10 cellular contexts compared by ENCODE assay signal in the genomic region with DNA sequence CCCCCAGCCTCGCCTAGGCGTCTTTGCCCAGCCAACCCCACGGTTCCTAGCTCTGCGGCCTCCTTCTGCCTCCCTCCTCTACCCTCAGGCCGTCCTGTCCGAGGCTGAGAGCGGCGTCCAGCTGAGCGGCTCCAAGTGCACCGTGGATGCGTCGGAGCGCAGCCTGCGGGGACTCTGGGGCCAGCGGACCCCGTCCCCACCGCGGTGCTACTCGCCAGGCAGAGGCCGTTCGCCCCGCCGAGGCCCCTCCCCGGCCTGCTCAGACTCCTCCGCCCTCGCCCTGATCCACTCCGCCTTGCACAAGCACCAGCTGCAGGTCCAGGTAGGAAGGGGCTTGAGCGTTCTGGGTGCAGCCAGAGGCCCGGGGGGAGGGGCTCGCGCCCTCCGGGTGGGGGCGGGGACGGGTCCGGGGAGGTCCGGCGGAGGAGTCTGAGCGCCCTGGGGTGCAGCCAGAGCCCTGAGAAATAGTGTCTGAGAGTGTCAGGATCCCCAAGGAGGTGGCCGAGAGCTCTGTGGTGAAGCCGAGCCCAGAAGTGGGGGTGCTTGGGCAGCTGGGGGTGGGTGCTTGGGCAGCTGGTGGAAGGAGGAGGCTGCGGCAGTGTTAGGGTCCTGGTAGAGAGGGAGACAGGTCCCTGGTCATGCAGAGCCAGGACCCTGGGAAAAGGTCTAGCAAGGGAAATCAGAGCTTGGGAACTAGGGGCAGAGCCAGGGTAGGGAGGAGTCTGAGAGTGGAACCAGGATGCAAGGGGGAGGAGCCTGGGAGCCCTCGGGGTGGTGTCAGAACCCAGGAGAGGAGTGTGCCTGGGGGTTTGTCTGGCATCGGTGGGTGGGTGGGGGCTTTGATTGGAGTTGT. TPM values are rescaled to one million over a fixed set of nuclear protein-coding genes. Genes with fewer than 3 reads are reported as not detected.
DNase-seq lines count a peak whose midpoint lies in the region; TF ChIP-seq lines count a peak whose summit lies in the region.
"Had no signal": no experiment of that assay in that cellular context is flagged by ENCODE, and none has a peak within 500 bp of the region (broad histone marks: within the 10 kb centered on the region; RNA-seq: fewer than 3 reads in every experiment).

No MANE protein-coding gene starts in this region.

- intact Hi-C loops in ascending aorta (cut with DNase I): no loop called here
- intact Hi-C loops in sigmoid colon (cut with DNase I): no loop called here
- intact Hi-C loops in activated CD4-positive, alpha-beta memory T cell treated with anti-CD3 and anti-CD28 coated beads for 36 hours (cut with micrococcal nuclease): no loop called here

- H3K27me3 Mint-ChIP-seq in activated CD4-positive, alpha-beta memory T cell treated with anti-CD3 and anti-CD28 coated beads for 36 hours: peaks cover 2% of the 10 kb centered on the region

- H3K27ac ChIP-seq in ascending aorta: no peak overlapping the region
- no peak overlapping the region for H3K27ac ChIP-seq in sigmoid colon
- H3K27ac ChIP-seq: A549, right lobe of liver had no signal

- CTCF ChIA-PET in activated CD4-positive, alpha-beta memory T cell treated with anti-CD3 and anti-CD28 coated beads for 36 hours (lab: Charles Lee): no interaction called here

- DNase-seq in DMS153 (lab: John Stamatoyannopoulos, UW): peak; percentile 39
- DNase-seq in DMS153 treated with DMSO at 0.1 percent for 48 hours (lab: John Stamatoyannopoulos, UW; ENCODE audit: unreplicated experiment): no peak
- DNase-seq in ascending aorta (ENCODE audit: low spot score in 2 of 2): no peak
- no peak for DNase-seq in sigmoid colon
- no peak for DNase-seq in NCI-H128 (lab: John Stamatoyannopoulos, UW; ENCODE audit: unreplicated experiment)
- no peak for DNase-seq in 8988T
- DNase-seq in activated CD4-positive, alpha-beta memory T cell treated with anti-CD3 and anti-CD28 coated beads for 36 hours: no peak
- DNase-seq: right lobe of liver had no signal

- no peak overlapping the region for H3K4me3 Mint-ChIP-seq in activated CD4-positive, alpha-beta memory T cell treated with anti-CD3 and anti-CD28 coated beads for 36 hours

- no peaks in the 10 kb centered on the region for H3K36me3 ChIP-seq in ascending aorta
- H3K36me3 ChIP-seq in sigmoid colon: no peaks in the 10 kb centered on the region
- H3K36me3 ChIP-seq: right lobe of liver had no signal

- H3K4me1 ChIP-seq in ascending aorta (peaks cover 0 to 14% of the 10 kb centered on the region in 2 donors), sigmoid colon (peaks cover 0 to 21% (median 12%) of the 10 kb centered on the region in 4 donors)

- peaks cover 10% of the 10 kb centered on the region for H3K4me1 Mint-ChIP-seq in activated CD4-positive, alpha-beta memory T cell treated with anti-CD3 and anti-CD28 coated beads for 36 hours (ENCODE audit: low read depth)

- H3K27ac Mint-ChIP-seq in activated CD4-positive, alpha-beta memory T cell treated with anti-CD3 and anti-CD28 coated beads for 36 hours: no peak overlapping the region

- H3K36me3 Mint-ChIP-seq in activated CD4-positive, alpha-beta memory T cell treated with anti-CD3 and anti-CD28 coated beads for 36 hours: no peaks in the 10 kb centered on the region

- H3K4me3 ChIP-seq in ascending aorta (peak overlapping the region; percentile 34 to 61), iPS-11a (ENCODE audit: low read depth, low read length) (peak overlapping the region; percentile 13), sigmoid colon (peak overlapping the region; percentile 12 to 44 (median 34))
- H3K4me3 ChIP-seq: A549, right lobe of liver had no signal

- TF ChIP-seq CTCF in ascending aorta (IDR thresholded peaks at IDR 0.05) (no peak), sigmoid colon (IDR thresholded peaks at IDR 0.05) (no peak)

- TF ChIP-seq EP300 in sigmoid colon (IDR thresholded peaks at IDR 0.05): no peak

- POLR2A ChIA-PET in activated CD4-positive, alpha-beta memory T cell treated with anti-CD3 and anti-CD28 coated beads for 36 hours (lab: Charles Lee): no interaction called here

- WGBS in sigmoid colon, 2 donors: 13 to 16% methylated on average over 43 of the region's 43 CpGs

- no peaks in the 10 kb centered on the region for H3K27me3 ChIP-seq in ascending aorta
- H3K27me3 ChIP-seq in sigmoid colon: peaks cover 6 to 19% (median 9%) of the 10 kb centered on the region in 3 donors
- H3K27me3 ChIP-seq: right lobe of liver had no signal

- no peak for TF ChIP-seq POLR2A in sigmoid colon (IDR thresholded peaks at IDR 0.05)

- H3K9me3 Mint-ChIP-seq in activated CD4-positive, alpha-beta memory T cell treated with anti-CD3 and anti-CD28 coated beads for 36 hours: no peaks in the 10 kb centered on the region

- H3K9me3 ChIP-seq in ascending aorta: no peaks in the 10 kb centered on the region
- no peaks in the 10 kb centered on the region for H3K9me3 ChIP-seq in sigmoid colon
- H3K9me3 ChIP-seq: A549, right lobe of liver had no signal

RNA-seq across cellular contexts. Expression of gene NBPF3, which starts 3.2 kb away (rescaled TPM):
- total RNA-seq in ascending aorta (3.9 TPM), sigmoid colon (10 to 100 TPM in 1 of 4 donors, 1 to 10 TPM in 3; 2.9 to 11.6 (median 6.9) TPM)
- polyA plus RNA-seq in sigmoid colon: 1 to 10 TPM; 2.0 to 5.5 (median 4.8) TPM
- 1 to 10 TPM; 6.1 to 6.2 TPM for total RNA-seq in activated CD4-positive, alpha-beta memory T cell treated with anti-CD3 and anti-CD28 coated beads for 36 hours
